In the genomic region with DNA sequence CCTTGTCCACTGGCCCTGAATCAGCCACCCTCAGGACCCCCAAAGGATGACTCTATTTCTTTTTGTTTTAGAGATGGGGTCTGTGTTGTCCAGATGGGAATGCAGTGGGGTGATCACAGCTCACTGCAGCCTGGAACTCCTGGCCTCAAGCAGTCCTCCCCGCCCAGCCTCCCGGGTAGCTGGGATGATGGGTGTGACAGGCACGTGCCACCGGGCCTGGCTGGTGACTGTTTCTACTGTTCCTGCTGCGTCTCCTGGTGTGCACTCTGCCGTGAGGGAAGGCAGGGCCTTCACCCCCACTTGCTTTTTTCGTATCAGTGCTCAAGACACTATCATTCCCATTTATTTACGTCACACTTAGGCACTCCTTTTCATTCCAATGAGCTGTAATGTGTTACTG, we compare ENCODE assay signal across 23 cellular contexts. TPM values are rescaled to one million over a fixed set of nuclear protein-coding genes. Genes with fewer than 3 reads are reported as not detected.
DNase-seq lines count a peak whose midpoint lies in the region; ATAC-seq, FAIRE-seq and TF ChIP-seq lines count a peak whose summit lies in the region.
"Had no signal": no experiment of that assay in that cellular context is flagged by ENCODE, and none has a peak within 500 bp of the region (broad histone marks: within the 10 kb centered on the region; RNA-seq: fewer than 3 reads in every experiment).

No MANE protein-coding gene starts in this region.

- intact Hi-C loops in HepG2 (cut with micrococcal nuclease; ENCODE audit: unreplicated experiment) = loop anchor here (5.0 kb wide), 2 partner anchors 62 to 82 kb away; partner anchors contain the start of gene CEP131
- intact Hi-C loops in right lobe of liver (cut with DNase I) = loop anchor here in 1 of 2 donors (10.0 kb wide), 2 partner anchors 55 to 95 kb away; partner anchors contain the start of genes NDUFAF8 and TEPSIN
- intact Hi-C loops in CD4-positive, alpha-beta T cell (cut with DNase I, micrococcal nuclease) = loop anchor here in 1 of 2 experiments (5.0 kb wide), 1 partner anchor 102 kb away; no protein-coding TSS in a partner anchor

- no peak overlapping the region for H2BK12ac ChIP-seq in neuronal stem cell (ENCODE audit: low read length)

- no peaks in the 10 kb centered on the region for H3K9me3 Mint-ChIP-seq in CD4-positive, alpha-beta T cell
- H3K9me3 Mint-ChIP-seq: CD8-positive, alpha-beta memory T cell had no signal

- H3K4me2 ChIP-seq in HepG2 (ENCODE audit: low read depth, low read length) (no peak overlapping the region), neuronal stem cell (ENCODE audit: insufficient read depth, low read length, poor library complexity, severe bottlenecking) (no peak overlapping the region), SK-N-SH (no peak overlapping the region)
- H3K4me2 ChIP-seq: A549 had no signal

- CTCF ChIA-PET in HepG2 (lab: Yijun Ruan, JAX; ENCODE audit: low intra/inter-chr PET ratio, low total read pairs) = no interaction called here
- CTCF ChIA-PET in CD4-positive, alpha-beta T cell (lab: Charles Lee) = no interaction called here
- CTCF ChIA-PET in SK-N-SH (lab: Yijun Ruan, JAX) = interaction anchor here (0.5 to 8.8 kb wide), 6 partner anchors 18 to 345 kb away, joined by 3 to 147 read pairs (median 4); partner anchors contain the start of genes NDUFAF8 and TEPSIN

- no peak overlapping the region for H3K27ac ChIP-seq in HepG2 (ENCODE audit: extremely low read length, insufficient read depth, low read length)
- H3K27ac ChIP-seq in right lobe of liver = no peak overlapping the region
- H3K27ac ChIP-seq in cingulate gyrus (ENCODE audit: low read depth, low read length) = peak overlapping the region; percentile 74
- no peak overlapping the region for H3K27ac ChIP-seq in neuronal stem cell (replicated peaks; ENCODE audit: low read length)
- H3K27ac ChIP-seq in CD4-positive, alpha-beta T cell (ENCODE audit: low read depth, low read length) = no peak overlapping the region
- H3K27ac ChIP-seq in SK-N-SH (ENCODE audit: low read depth in 2 of 2, low read length in 1 of 2) = no peak overlapping the region
- H3K27ac ChIP-seq: 22Rv1, A549 had no signal

- H3K36me3 ChIP-seq in HepG2 (replicated peaks in 1 of 2; ENCODE audit: control insufficient read depth in 1 of 2, insufficient read depth in 2 of 2, low read length in 2 of 2) (no peaks in the 10 kb centered on the region), right lobe of liver (no peaks in the 10 kb centered on the region), neuronal stem cell (replicated peaks in 1 of 2; ENCODE audit: control insufficient read depth in 2 of 2, insufficient read depth in 2 of 2, low read length in 2 of 2) (peaks cover 0 to 3% of the 10 kb centered on the region in 2 donors), SK-N-SH (replicated peaks in 1 of 2; ENCODE audit: control insufficient read depth in 1 of 2, insufficient read depth in 2 of 2, low read length in 1 of 2) (no peaks in the 10 kb centered on the region)

- peak overlapping the region; percentile 14 for H2BK15ac ChIP-seq in neuronal stem cell (ENCODE audit: low read length)

- WGBS in HepG2 (ENCODE audit: low lambda C conversion rate) = 57% methylated on average over 8 of the region's 8 CpGs
- 51% methylated on average over 7 of the region's 8 CpGs for WGBS in right lobe of liver (ENCODE audit: insufficient coverage, low coverage, low lambda C conversion rate, missing lambda C conversion rate)
- no CpG with 5 or more reads among the region's 8 CpGs for WGBS in neuronal stem cell (ENCODE audit: extremely low coverage in 2 of 2, insufficient read length in 2 of 2, insufficient replicate concordance in 1 of 2), 2 donors
- WGBS in SK-N-SH (ENCODE audit: low lambda C conversion rate) = 59% methylated on average over 8 of the region's 8 CpGs

- no peak overlapping the region for H2BK5ac ChIP-seq in neuronal stem cell (ENCODE audit: low read length)

- H3K27ac Mint-ChIP-seq in CD4-positive, alpha-beta T cell = no peak overlapping the region
- H3K27ac Mint-ChIP-seq: CD8-positive, alpha-beta memory T cell had no signal

- peaks cover 31% of the 10 kb centered on the region for H3K4me1 ChIP-seq in HepG2 (ENCODE audit: insufficient read depth, low read length)
- H3K4me1 ChIP-seq in right lobe of liver = peaks cover 0 to 7% (median 0%) of the 10 kb centered on the region in 4 donors
- peaks cover 4 to 9% of the 10 kb centered on the region in 2 donors for H3K4me1 ChIP-seq in neuronal stem cell (ENCODE audit: control insufficient read depth in 2 of 2, insufficient read depth in 1 of 2, low read depth in 1 of 2, low read length in 2 of 2)
- peaks cover 0 to 7% of the 10 kb centered on the region in 2 experiments; a peak in 1 of 4 replicates for H3K4me1 ChIP-seq in SK-N-SH (ENCODE audit: control insufficient read depth in 1 of 2, insufficient read depth in 2 of 2, low read depth in 1 of 2, low read length in 1 of 2)

- H3K4me3 Mint-ChIP-seq in CD4-positive, alpha-beta T cell = no peak overlapping the region
- H3K4me3 Mint-ChIP-seq: CD8-positive, alpha-beta memory T cell; H9 had no signal

- no peaks in the 10 kb centered on the region for H3K4me1 Mint-ChIP-seq in CD4-positive, alpha-beta T cell (ENCODE audit: low read depth)
- H3K4me1 Mint-ChIP-seq: CD8-positive, alpha-beta memory T cell had no signal

- no peak overlapping the region for H2AFZ ChIP-seq in HepG2 (ENCODE audit: low read length)
- H2AFZ ChIP-seq in neuronal stem cell (ENCODE audit: low read length) = no peak overlapping the region
- H2AFZ ChIP-seq in SK-N-SH (ENCODE audit: low read depth) = no peak overlapping the region

- DNase-seq in HepG2 (ENCODE audit: low spot score) (no peak), right lobe of liver (no peak), neuronal stem cell (ENCODE audit: low spot score) (no peak), SK-N-SH (no peak), glomerular visceral epithelial cell (ENCODE audit: extremely low spot score) (no peak)
- DNase-seq in CD4-positive, alpha-beta T cell = no peak
- DNase-seq: AML-193; CD8-positive, alpha-beta memory T cell; COR-L47; DMS 273 treated with DMSO at 0.1 percent for 48 hours; DMS53; DND-41; EL; GOT3; H9 had no signal

- H3K79me1 ChIP-seq in neuronal stem cell (ENCODE audit: low read depth, low read length) = peaks cover 11% of the 10 kb centered on the region

- H3K36me3 Mint-ChIP-seq in CD4-positive, alpha-beta T cell (ENCODE audit: low read depth) = no peaks in the 10 kb centered on the region
- H3K36me3 Mint-ChIP-seq: CD8-positive, alpha-beta memory T cell had no signal

- in situ Hi-C loops in HepG2 (cut with HindIII; ENCODE audit: extremely low pct_ligation_motif_present, low pct_unique_long_range_greater_than_20kb) = loop anchor here (5.0 kb wide), 2 partner anchors 52 to 87 kb away; no protein-coding TSS in a partner anchor

- H3F3A ChIP-seq in SK-N-SH (replicated peaks; ENCODE audit: insufficient read depth) = peaks cover 12% of the 10 kb centered on the region

- no peak overlapping the region for H4K8ac ChIP-seq in neuronal stem cell (ENCODE audit: low read depth, low read length)

- H3K18ac ChIP-seq in neuronal stem cell (ENCODE audit: low read length) = no peak overlapping the region

- FAIRE-seq in HepG2 (lab: Jason Lieb, UNC) = no peak
- FAIRE-seq: A549, GM12891, GM18507 had no signal

- H3K79me2 ChIP-seq in HepG2 (ENCODE audit: insufficient read depth, low read length) (no peaks in the 10 kb centered on the region), SK-N-SH (ENCODE audit: insufficient read depth) (no peaks in the 10 kb centered on the region)

- H3K27me3 Mint-ChIP-seq in CD4-positive, alpha-beta T cell = no peaks in the 10 kb centered on the region

- no peaks in the 10 kb centered on the region for H3K9me2 ChIP-seq in SK-N-SH

- H3K27me3 ChIP-seq in HepG2 (ENCODE audit: control insufficient read depth in 1 of 2, insufficient read depth in 2 of 2, low read length in 2 of 2) (no peaks in the 10 kb centered on the region), right lobe of liver (no peaks in the 10 kb centered on the region), neuronal stem cell (ENCODE audit: control insufficient read depth in 3 of 3, insufficient read depth in 3 of 3, low read depth in 1 of 3, low read length in 3 of 3) (no peaks in the 10 kb centered on the region), SK-N-SH (ENCODE audit: insufficient read depth) (no peaks in the 10 kb centered on the region)
- no peaks in the 10 kb centered on the region for H3K27me3 ChIP-seq in CD4-positive, alpha-beta T cell (ENCODE audit: control insufficient read depth, insufficient read depth, low read length)

- H3K4me3 ChIP-seq in HepG2 (replicated peaks in 1 of 3; ENCODE audit: insufficient read depth in 1 of 3, low read depth in 2 of 3, low read length in 3 of 3) (no peak overlapping the region), right lobe of liver (no peak overlapping the region), neuronal stem cell (ENCODE audit: low read length in 2 of 2) (no peak overlapping the region), SK-N-SH (ENCODE audit: low read depth in 2 of 2, low read length in 1 of 2) (no peak overlapping the region)
- H3K4me3 ChIP-seq: A549 had no signal

- no peak overlapping the region for H3K9ac ChIP-seq in HepG2 (ENCODE audit: insufficient read depth, low read depth, low read length)
- no peak overlapping the region for H3K9ac ChIP-seq in neuronal stem cell (ENCODE audit: low read depth, low read length, poor library complexity)
- H3K9ac ChIP-seq in SK-N-SH = no peak overlapping the region

- TF ChIP-seq CTCF in HepG2 (CRISPR knock-in tag; IDR thresholded peaks at IDR 0.05) (no peak), right lobe of liver (IDR thresholded peaks at IDR 0.05) (no peak), SK-N-SH (IDR thresholded peaks at IDR 0.05) (no peak)
- TF ChIP-seq CTCF in CD4-positive, alpha-beta T cell (IDR thresholded peaks at IDR 0.05) = no peak

- H4K91ac ChIP-seq in neuronal stem cell (ENCODE audit: low read depth, low read length, poor library complexity) = no peak overlapping the region

- TF ChIP-seq EP300 in HepG2 (IDR thresholded peaks at IDR 0.05; ENCODE audit: low read depth in 2 of 2, low read length in 2 of 2) = no peak
- TF ChIP-seq EP300 in HepG2 (CRISPR knock-in tag; IDR thresholded peaks at IDR 0.05; ENCODE audit: borderline replicate concordance) = no peak
- TF ChIP-seq EP300 in SK-N-SH (IDR thresholded peaks at IDR 0.05; ENCODE audit: borderline replicate concordance in 1 of 2, low read depth in 1 of 2, low read length in 1 of 2) = no peak

- peak overlapping the region; percentile 71 for H2AK5ac ChIP-seq in neuronal stem cell (ENCODE audit: low read depth, low read length)

- no peak for TF ChIP-seq RAD21 in HepG2 (CRISPR knock-in tag; IDR thresholded peaks at IDR 0.05)
- no peak for TF ChIP-seq RAD21 in SK-N-SH (IDR thresholded peaks at IDR 0.05; ENCODE audit: low read length)

- ATAC-seq in HepG2 = no peak
- ATAC-seq in right lobe of liver = no peak
- no peak for ATAC-seq in GM18498 (IDR thresholded peaks at IDR 0.05; ENCODE audit: unreplicated experiment)
- ATAC-seq in CD4-positive, alpha-beta T cell (ENCODE audit: poor library complexity) = no peak
- ATAC-seq: A549 had no signal

- no peak overlapping the region for H3K23ac ChIP-seq in neuronal stem cell (ENCODE audit: low read depth, low read length, poor library complexity)

- H4K20me1 ChIP-seq in HepG2 (ENCODE audit: insufficient read depth, low read length) (no peaks in the 10 kb centered on the region), SK-N-SH (ENCODE audit: insufficient read depth) (no peaks in the 10 kb centered on the region)

- H3K4ac ChIP-seq in neuronal stem cell (ENCODE audit: low read length) = no peak overlapping the region

- H3K9me3 ChIP-seq in HepG2 (ENCODE audit: low read length) (no peaks in the 10 kb centered on the region), right lobe of liver (no peaks in the 10 kb centered on the region), neuronal stem cell (replicated peaks in 1 of 2; ENCODE audit: control insufficient read depth in 2 of 2, insufficient read depth in 1 of 2, low read depth in 1 of 2, low read length in 2 of 2) (peaks cover 0 to 14% of the 10 kb centered on the region in 2 donors), SK-N-SH (no peaks in the 10 kb centered on the region)
- H3K9me3 ChIP-seq in CD4-positive, alpha-beta T cell (ENCODE audit: control insufficient read depth, low read length) = no peaks in the 10 kb centered on the region
- H3K9me3 ChIP-seq: A549 had no signal

- BruUV-seq in HepG2 (replicated peaks; lab: Mats Ljungman, UMichigan) = no TSS peak

- H3K14ac ChIP-seq in neuronal stem cell (ENCODE audit: low read length) = no peak overlapping the region

- peak overlapping the region; percentile 66 for H2BK120ac ChIP-seq in neuronal stem cell (ENCODE audit: low read depth, low read length)

- POLR2A ChIA-PET in HepG2 (lab: Yijun Ruan, JAX) (no interaction called here), SK-N-SH (lab: Yijun Ruan, JAX) (no interaction called here)
- POLR2A ChIA-PET in CD4-positive, alpha-beta T cell (lab: Charles Lee) = no interaction called here

- TF ChIP-seq POLR2A in HepG2 (IDR thresholded peaks at IDR 0.05; ENCODE audit: insufficient read depth in 1 of 2, low read depth in 2 of 2, low read length in 2 of 2) (no peak), right lobe of liver (IDR thresholded peaks at IDR 0.05) (no peak)

RNA-seq across cellular contexts. Expression of gene PVALEF, which starts 25.3 kb away (rescaled TPM):
- total RNA-seq in HepG2 (2016; rRNA removed; fragmentation: Illumina TruSeq; extraction: Trizol) = 0.18 TPM in 1 of 2 replicates, not detected in the other
- 0.40 and 0.53 TPM in 2 replicates for total RNA-seq in HepG2 (2016; cell fraction: cytosol; rRNA removed; fragmentation: Illumina TruSeq; extraction: Trizol; ENCODE audit: low read depth)
- total RNA-seq in HepG2 (2016; cell fraction: insoluble cytoplasmic fraction; rRNA removed; fragmentation: Illumina TruSeq; extraction: Trizol) = 0.13 and 0.22 TPM in 2 replicates
- total RNA-seq in HepG2 (2016; cell fraction: membrane; rRNA removed; fragmentation: Illumina TruSeq; extraction: Trizol) = 0.25 and 0.28 TPM in 2 replicates
- total RNA-seq in HepG2 (2016; cell fraction: nucleus; rRNA removed; fragmentation: Illumina TruSeq; extraction: Trizol) = 0.28 TPM in 1 of 2 replicates, not detected in the other
- polyA plus RNA-seq in HepG2 (2011; rRNA removed) = 0.18 and 0.24 TPM in 2 replicates
- 0.11 TPM in 1 of 2 replicates, not detected in the other for polyA plus RNA-seq in HepG2 (2011; cell fraction: cytosol; rRNA removed)
- polyA plus RNA-seq in HepG2 (2011; cell fraction: nucleus; rRNA removed) = 0.21 and 0.42 TPM in 2 replicates
- not detected in 2 replicates for polyA plus RNA-seq in HepG2 (2012)
- 0.29 and 0.34 TPM in 2 replicates for polyA plus RNA-seq in HepG2 (2016; cell fraction: cytosol; fragmentation: Illumina TruSeq; extraction: Trizol; ENCODE audit: low read depth)
- polyA plus RNA-seq in HepG2 (2016; cell fraction: insoluble cytoplasmic fraction; fragmentation: Illumina TruSeq; extraction: Trizol; ENCODE audit: low read depth) = 0.39 and 0.44 TPM in 2 replicates
- 0.14 and 0.19 TPM in 2 replicates for polyA plus RNA-seq in HepG2 (2016; cell fraction: membrane; fragmentation: Illumina TruSeq; extraction: Trizol; ENCODE audit: low read depth)
- 0.36 TPM in 1 of 2 replicates, not detected in the other for polyA plus RNA-seq in HepG2 (2016; cell fraction: nucleus; fragmentation: Illumina TruSeq; extraction: Trizol; ENCODE audit: insufficient read depth, low read depth)
- polyA minus RNA-seq in HepG2 (2011; rRNA and poly(A)+ RNA removed; ENCODE audit: low replicate concordance) = 0.09 and 0.18 TPM in 2 replicates
- polyA minus RNA-seq in HepG2 (2011; cell fraction: cytosol; rRNA and poly(A)+ RNA removed) = not detected in 2 replicates
- not detected in 2 replicates for polyA minus RNA-seq in HepG2 (2011; cell fraction: nucleus; rRNA and poly(A)+ RNA removed)
- total RNA-seq in right lobe of liver = not detected
- polyA plus RNA-seq in neuronal stem cell (2013, experiment 1 of 2) = 0.06 TPM
- polyA plus RNA-seq in neuronal stem cell (2013, experiment 2 of 2) = 0.04 TPM
- total RNA-seq in CD4-positive, alpha-beta T cell = not detected
- not detected in 2 replicates for polyA plus RNA-seq in SK-N-SH (2012; rRNA removed)
- not detected in 2 replicates for polyA plus RNA-seq in SK-N-SH (2012; cell fraction: cytosol; rRNA removed)
- polyA plus RNA-seq in SK-N-SH (2012; cell fraction: nucleus; rRNA removed) = not detected in 2 replicates
- total RNA-seq: CD8-positive, alpha-beta memory T cell; G401; H9 had no signal
- polyA plus RNA-seq: A549; BJ; CD8-positive, alpha-beta memory T cell had no signal

RNA-seq across cellular contexts. Expression of gene AATK, which starts 26.1 kb away (rescaled TPM):
- total RNA-seq in HepG2 (2016; rRNA removed; fragmentation: Illumina TruSeq; extraction: Trizol) = 6.1 and 8.4 TPM in 2 replicates
- total RNA-seq in HepG2 (2016; cell fraction: cytosol; rRNA removed; fragmentation: Illumina TruSeq; extraction: Trizol; ENCODE audit: low read depth) = 1.5 and 2.0 TPM in 2 replicates
- 5.3 and 9.5 TPM in 2 replicates for total RNA-seq in HepG2 (2016; cell fraction: insoluble cytoplasmic fraction; rRNA removed; fragmentation: Illumina TruSeq; extraction: Trizol)
- 2.9 and 3.0 TPM in 2 replicates for total RNA-seq in HepG2 (2016; cell fraction: membrane; rRNA removed; fragmentation: Illumina TruSeq; extraction: Trizol)
- total RNA-seq in HepG2 (2016; cell fraction: nucleus; rRNA removed; fragmentation: Illumina TruSeq; extraction: Trizol) = 9.7 and 12.6 TPM in 2 replicates
- polyA plus RNA-seq in HepG2 (2011; rRNA removed) = 2.9 and 5.2 TPM in 2 replicates
- polyA plus RNA-seq in HepG2 (2011; cell fraction: cytosol; rRNA removed) = 2.9 and 4.3 TPM in 2 replicates
- polyA plus RNA-seq in HepG2 (2011; cell fraction: nucleus; rRNA removed) = 15.0 and 16.5 TPM in 2 replicates
- 4.4 and 8.0 TPM in 2 replicates for polyA plus RNA-seq in HepG2 (2012)
- polyA plus RNA-seq in HepG2 (2016; cell fraction: cytosol; fragmentation: Illumina TruSeq; extraction: Trizol; ENCODE audit: low read depth) = 0.54 and 0.65 TPM in 2 replicates
- 5.7 and 6.0 TPM in 2 replicates for polyA plus RNA-seq in HepG2 (2016; cell fraction: insoluble cytoplasmic fraction; fragmentation: Illumina TruSeq; extraction: Trizol; ENCODE audit: low read depth)
- polyA plus RNA-seq in HepG2 (2016; cell fraction: membrane; fragmentation: Illumina TruSeq; extraction: Trizol; ENCODE audit: low read depth) = 1.1 and 1.8 TPM in 2 replicates
- 14.7 and 18.3 TPM in 2 replicates for polyA plus RNA-seq in HepG2 (2016; cell fraction: nucleus; fragmentation: Illumina TruSeq; extraction: Trizol; ENCODE audit: insufficient read depth, low read depth)
- polyA minus RNA-seq in HepG2 (2011; rRNA and poly(A)+ RNA removed; ENCODE audit: low replicate concordance) = 20.3 and 42.0 TPM in 2 replicates
- polyA minus RNA-seq in HepG2 (2011; cell fraction: cytosol; rRNA and poly(A)+ RNA removed) = 7.4 and 11.0 TPM in 2 replicates
- 3.6 and 4.6 TPM in 2 replicates for polyA minus RNA-seq in HepG2 (2011; cell fraction: nucleus; rRNA and poly(A)+ RNA removed)
- total RNA-seq in right lobe of liver = 1 to 10 TPM in 2 of 6 experiments, under 1 TPM in 4; 0.31 to 1.2 (median 0.86) TPM
- polyA plus RNA-seq in neuronal stem cell (2013, experiment 1 of 2) = 5.6 TPM
- 5.4 TPM for polyA plus RNA-seq in neuronal stem cell (2013, experiment 2 of 2)
- total RNA-seq in CD4-positive, alpha-beta T cell = under 1 TPM; 0.25 to 0.82 TPM
- 0.19 and 0.51 TPM in 2 replicates for polyA plus RNA-seq in SK-N-SH (2012; rRNA removed)
- polyA plus RNA-seq in SK-N-SH (2012; cell fraction: cytosol; rRNA removed) = 0.28 and 0.43 TPM in 2 replicates
- polyA plus RNA-seq in SK-N-SH (2012; cell fraction: nucleus; rRNA removed) = 1.0 and 1.5 TPM in 2 replicates
- polyA plus RNA-seq: CD8-positive, alpha-beta memory T cell had no signal
